12 cellular contexts compared by ENCODE assay signal in genomic region chr20:47452736-47453161, GRCh38. TPM values are rescaled to one million over a fixed set of nuclear protein-coding genes. Genes with fewer than 3 reads are reported as not detected.
DNase-seq lines count a peak whose midpoint lies in the region; ATAC-seq and TF ChIP-seq lines count a peak whose summit lies in the region.
"Had no signal": no experiment of that assay in that cellular context is flagged by ENCODE, and none has a peak within 500 bp of the region (broad histone marks: within the 10 kb centered on the region; RNA-seq: fewer than 3 reads in every experiment).

No MANE protein-coding gene starts in this region.

- no peak for ATAC-seq in stimulated activated naive CD8-positive, alpha-beta T cell treated with anti-CD3 and anti-CD28 coated beads, Interleukin-15, Interleukin-2, amounts not matched to agents 100 U/mL and 50 U/mL, for 24 hours

- H3K27ac Mint-ChIP-seq in stimulated activated naive CD8-positive, alpha-beta T cell treated with anti-CD3 and anti-CD28 coated beads, Interleukin-15, Interleukin-2, amounts not matched to agents 100 ng/mL and 50 ng/mL, for 24 hours = peak overlapping the region; percentile 47

- peaks cover 48% of the 10 kb centered on the region for H3K4me1 Mint-ChIP-seq in stimulated activated naive CD8-positive, alpha-beta T cell treated with anti-CD3 and anti-CD28 coated beads, Interleukin-15, Interleukin-2, amounts not matched to agents 100 ng/mL and 50 ng/mL, for 24 hours (ENCODE audit: low read depth)

- no peak for TF ChIP-seq CTCF in RWPE1 (conservative IDR thresholded peaks at IDR 0.05; ENCODE audit: low read depth)

- H3K36me3 Mint-ChIP-seq in stimulated activated naive CD8-positive, alpha-beta T cell treated with anti-CD3 and anti-CD28 coated beads, Interleukin-15, Interleukin-2, amounts not matched to agents 100 ng/mL and 50 ng/mL, for 24 hours (ENCODE audit: low read depth) = no peaks in the 10 kb centered on the region

- POLR2A ChIA-PET in RWPE1 (lab: Yijun Ruan, JAX; ENCODE audit: low non-redundant PET) = interaction anchor here (1.0 kb wide), 1 partner anchor 14 kb away, joined by 4 read pairs; no protein-coding TSS in a partner anchor
- POLR2A ChIA-PET in HEK293T (lab: Yijun Ruan, JAX) = interaction anchor here (1.5 kb wide), 1 partner anchor 48 kb away, joined by 3 read pairs; no protein-coding TSS in a partner anchor

- H3K27ac ChIP-seq in RWPE1 (peak overlapping the region; percentile 86), epithelial cell of prostate (peak overlapping the region; percentile 88)
- H3K27ac ChIP-seq: thyroid gland had no signal

- H3K27me3 ChIP-seq in H7 (ENCODE audit: control insufficient read depth, insufficient read depth, low read length) = no peaks in the 10 kb centered on the region
- H3K27me3 ChIP-seq: Peyer's patch, thyroid gland had no signal

- H3K27me3 Mint-ChIP-seq in stimulated activated naive CD8-positive, alpha-beta T cell treated with anti-CD3 and anti-CD28 coated beads, Interleukin-15, Interleukin-2, amounts not matched to agents 100 ng/mL and 50 ng/mL, for 24 hours = no peaks in the 10 kb centered on the region

- no peak for DNase-seq in stimulated activated naive CD8-positive, alpha-beta T cell treated with anti-CD3 and anti-CD28 coated beads, Interleukin-15, Interleukin-2, amounts not matched to agents 100 U/mL and 50 U/mL, for 24 hours
- no peak for DNase-seq in RWPE1 (ENCODE audit: low spot score)
- no peak for DNase-seq in epithelial cell of prostate (ENCODE audit: low read depth, low spot score)
- no peak for DNase-seq in H7
- no peak for DNase-seq in HEK293T (ENCODE audit: extremely low spot score)
- no peak for DNase-seq in HuH-7.5 (ENCODE audit: low spot score)
- DNase-seq in activated gamma-delta T cell (lab: John Stamatoyannopoulos, UW) = no peak
- DNase-seq: glutamatergic neuron, NCI-H1436, thyroid gland had no signal

- H3K4me3 Mint-ChIP-seq in stimulated activated naive CD8-positive, alpha-beta T cell treated with anti-CD3 and anti-CD28 coated beads, Interleukin-15, Interleukin-2, amounts not matched to agents 100 ng/mL and 50 ng/mL, for 24 hours = peak overlapping the region; percentile 10

- no peaks in the 10 kb centered on the region for H3K9me3 Mint-ChIP-seq in stimulated activated naive CD8-positive, alpha-beta T cell treated with anti-CD3 and anti-CD28 coated beads, Interleukin-15, Interleukin-2, amounts not matched to agents 100 ng/mL and 50 ng/mL, for 24 hours

- H3K4me3 ChIP-seq in H7 (ENCODE audit: insufficient read depth, low read depth, low read length) = no peak overlapping the region
- H3K4me3 ChIP-seq: Peyer's patch, thyroid gland had no signal

- no peaks in the 10 kb centered on the region for H3K36me3 ChIP-seq in H7 (replicated peaks; ENCODE audit: control insufficient read depth, insufficient read depth, low read length)
- H3K36me3 ChIP-seq: Peyer's patch, thyroid gland had no signal

- CTCF ChIA-PET in RWPE1 (lab: Yijun Ruan, JAX) = interaction anchor here (1.7 kb wide), 1 partner anchor 69 kb away, joined by 9 read pairs; no protein-coding TSS in a partner anchor
- CTCF ChIA-PET in HEK293T (lab: Yijun Ruan, JAX) = no interaction called here

TF ChIP-seq in HEK293T, 16 proteins besides CTCF, POLR2A, EP300 and RAD21:
- TF ChIP-seq FOXA1 (IDR thresholded peaks at IDR 0.05) = no peak
- TF ChIP-seq ELF4 (IDR thresholded peaks at IDR 0.05) = no peak
- TF ChIP-seq TARDBP (IDR thresholded peaks at IDR 0.05) = no peak
- no peak for TF ChIP-seq L3MBTL2 (conservative IDR thresholded peaks at IDR 0.05)
- TF ChIP-seq BHLHE40 (IDR thresholded peaks at IDR 0.05; ENCODE audit: borderline replicate concordance) = no peak
- no peak for TF ChIP-seq FOXM1 (IDR thresholded peaks at IDR 0.05; ENCODE audit: borderline replicate concordance)
- TF ChIP-seq FOXK2 (IDR thresholded peaks at IDR 0.05) = no peak
- no peak for TF ChIP-seq SUZ12 (IDR thresholded peaks at IDR 0.05)
- no peak for TF ChIP-seq NFRKB (IDR thresholded peaks at IDR 0.05)
- no peak for TF ChIP-seq ZNF384 (IDR thresholded peaks at IDR 0.05)
- no peak for TF ChIP-seq HDGF (IDR thresholded peaks at IDR 0.05; ENCODE audit: borderline replicate concordance)
- no peak for TF ChIP-seq ARNT (IDR thresholded peaks at IDR 0.05)
TF ChIP-seq in HEK293T: peak in this region for 0.

RNA-seq across cellular contexts. Expression of gene NCOA3, which starts 48.9 kb away (rescaled TPM):
- total RNA-seq in H7 (2014; rRNA removed; shearing (Covaris generic)) = 10.1 and 12.8 TPM in 2 replicates
